In the genomic region with DNA sequence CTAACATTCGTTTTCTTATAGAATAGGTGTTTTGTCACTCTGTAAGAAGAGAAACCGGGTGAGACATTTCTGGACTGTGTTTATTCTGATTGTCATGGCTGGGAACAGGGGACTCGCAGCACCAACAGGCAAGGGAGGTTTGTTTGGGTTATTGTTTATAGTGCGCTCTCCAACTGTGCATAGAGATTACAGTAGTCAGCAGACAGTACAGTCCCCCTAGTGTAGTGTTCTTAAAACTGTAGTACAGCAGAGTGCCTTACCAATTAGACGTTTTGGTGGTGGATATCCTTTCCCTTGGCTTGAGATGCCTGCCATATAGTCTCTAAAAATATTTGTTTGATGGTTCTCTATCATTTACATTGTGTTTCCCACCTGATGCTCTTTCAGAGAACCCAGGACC, we compare ENCODE assay signal across 8 cellular contexts. TPM values are rescaled to one million over a fixed set of nuclear protein-coding genes. Genes with fewer than 3 reads are reported as not detected.
A peak's percentile ranks its signal among the peaks of the same experiment; 100 is the strongest.
DNase-seq lines count a peak whose midpoint lies in the region; ATAC-seq and TF ChIP-seq lines count a peak whose summit lies in the region.

No MANE protein-coding gene starts in this region.

- TF ChIP-seq POLR2A in gastroesophageal sphincter (IDR thresholded peaks at IDR 0.05) = no peak
- no peak for TF ChIP-seq POLR2A in uterus (IDR thresholded peaks at IDR 0.05)

- in situ Hi-C loops in GM13976 (cut with MboI; ENCODE audit: low sequenced_read_pairs, unreplicated experiment) = loop anchor here (25.0 kb wide), 1 partner anchor 247 kb away; no protein-coding TSS in a partner anchor

- no peaks in the 10 kb centered on the region for H3K9me3 ChIP-seq in PC-3 (ENCODE audit: low read length)
- no peaks in the 10 kb centered on the region for H3K9me3 ChIP-seq in gastroesophageal sphincter
- H3K9me3 ChIP-seq in uterus = no peaks in the 10 kb centered on the region

- H3K4me1 Mint-ChIP-seq in stimulated activated naive CD8-positive, alpha-beta T cell treated with anti-CD3 and anti-CD28 coated beads, Interleukin-15, Interleukin-2, amounts not matched to agents 100 ng/mL and 50 ng/mL, for 24 hours (ENCODE audit: low read depth) = peaks cover 5% of the 10 kb centered on the region
- H3K4me1 Mint-ChIP-seq in stimulated activated naive CD8-positive, alpha-beta T cell treated with anti-CD3 and anti-CD28 coated beads, Interleukin-15, amount 100 ng/mL, for 72 hours = peaks cover 16% of the 10 kb centered on the region

- H3K36me3 ChIP-seq in PC-3 (ENCODE audit: low read depth, low read length) (no peaks in the 10 kb centered on the region), gastroesophageal sphincter (no peaks in the 10 kb centered on the region), uterus (no peaks in the 10 kb centered on the region)

- no peak overlapping the region for H3K9ac ChIP-seq in PC-3 (ENCODE audit: low read length)

- POLR2A ChIA-PET in PC-3 (lab: Charles Lee; ENCODE audit: unreplicated experiment) = no interaction called here

- WGBS in gastroesophageal sphincter (ENCODE audit: low coverage in 1 of 2), 2 donors = 29 to 35% methylated on average over 3 to 4 of the region's 5 CpGs

- H4K20me1 ChIP-seq in PC-3 (ENCODE audit: low read length) = no peaks in the 10 kb centered on the region

- no peak for TF ChIP-seq EP300 in gastroesophageal sphincter (IDR thresholded peaks at IDR 0.05)

- peaks cover 69% of the 10 kb centered on the region for H3K27me3 Mint-ChIP-seq in stimulated activated naive CD8-positive, alpha-beta T cell treated with anti-CD3 and anti-CD28 coated beads, Interleukin-15, Interleukin-2, amounts not matched to agents 100 ng/mL and 50 ng/mL, for 24 hours
- H3K27me3 Mint-ChIP-seq in stimulated activated naive CD8-positive, alpha-beta T cell treated with anti-CD3 and anti-CD28 coated beads, Interleukin-15, amount 100 ng/mL, for 72 hours = peaks cover 80% of the 10 kb centered on the region

- peaks cover 88% of the 10 kb centered on the region for H3K27me3 ChIP-seq in PC-3 (ENCODE audit: low read length)
- no peaks in the 10 kb centered on the region for H3K27me3 ChIP-seq in gastroesophageal sphincter
- no peaks in the 10 kb centered on the region for H3K27me3 ChIP-seq in uterus

- peaks cover 4% of the 10 kb centered on the region; the same call in 1 of the 2 replicates for H3K4me1 ChIP-seq in PC-3 (ENCODE audit: insufficient read depth, low read length)
- peaks cover 0 to 32% (median 0%) of the 10 kb centered on the region in 3 donors for H3K4me1 ChIP-seq in gastroesophageal sphincter
- peaks cover 0 to 6% of the 10 kb centered on the region in 2 donors for H3K4me1 ChIP-seq in uterus

- H3K4me3 ChIP-seq in PC-3 (ENCODE audit: low read length) = no peak overlapping the region
- no peak overlapping the region for H3K4me3 ChIP-seq in gastroesophageal sphincter
- no peak overlapping the region for H3K4me3 ChIP-seq in uterus

- CTCF ChIA-PET in PC-3 (lab: Charles Lee) = interaction anchor here (1.3 kb wide), 1 partner anchor 250 kb away, joined by 3 read pairs; no protein-coding TSS in a partner anchor

- H3K36me3 Mint-ChIP-seq in stimulated activated naive CD8-positive, alpha-beta T cell treated with anti-CD3 and anti-CD28 coated beads, Interleukin-15, Interleukin-2, amounts not matched to agents 100 ng/mL and 50 ng/mL, for 24 hours (ENCODE audit: low read depth) = no peaks in the 10 kb centered on the region

- TF ChIP-seq CTCF in PC-3 (conservative IDR thresholded peaks at IDR 0.05; ENCODE audit: low read depth, low read length) (no peak), gastroesophageal sphincter (IDR thresholded peaks at IDR 0.05) (no peak), uterus (IDR thresholded peaks at IDR 0.05) (no peak), GM13976 (IDR thresholded peaks at IDR 0.05; ENCODE audit: borderline replicate concordance, control extremely low read depth, extremely low read depth, insufficient read depth, missing control alignments) (no peak)

- H3K27ac ChIP-seq in PC-3 (ENCODE audit: low read length) (no peak overlapping the region), gastroesophageal sphincter (peak overlapping the region in 3 of 4 donors; percentile 92 to 93 (median 92)), uterus (peak overlapping the region; percentile 81 to 85)

- no peaks in the 10 kb centered on the region for H3K79me2 ChIP-seq in PC-3 (ENCODE audit: low read length)

- no peak overlapping the region for H3K27ac Mint-ChIP-seq in stimulated activated naive CD8-positive, alpha-beta T cell treated with anti-CD3 and anti-CD28 coated beads, Interleukin-15, Interleukin-2, amounts not matched to agents 100 ng/mL and 50 ng/mL, for 24 hours
- H3K27ac Mint-ChIP-seq in stimulated activated naive CD8-positive, alpha-beta T cell treated with anti-CD3 and anti-CD28 coated beads, Interleukin-15, amount 100 ng/mL, for 72 hours = no peak overlapping the region

- no peak for ATAC-seq in stimulated activated naive CD8-positive, alpha-beta T cell treated with anti-CD3 and anti-CD28 coated beads, Interleukin-15, amount 100 ng/mL, for 72 hours
- peak; percentile 23; the same call in 1 of the 2 replicates for ATAC-seq in PC-3
- no peak for ATAC-seq in gastroesophageal sphincter

- no TSS peak for BruUV-seq in PC-3 (replicated peaks; lab: Mats Ljungman, UMichigan)

- H2AFZ ChIP-seq in PC-3 (ENCODE audit: low read length) = no peak overlapping the region

- no peaks in the 10 kb centered on the region for H3K9me3 Mint-ChIP-seq in stimulated activated naive CD8-positive, alpha-beta T cell treated with anti-CD3 and anti-CD28 coated beads, Interleukin-15, Interleukin-2, amounts not matched to agents 100 ng/mL and 50 ng/mL, for 24 hours
- H3K9me3 Mint-ChIP-seq in stimulated activated naive CD8-positive, alpha-beta T cell treated with anti-CD3 and anti-CD28 coated beads, Interleukin-15, amount 100 ng/mL, for 72 hours = no peaks in the 10 kb centered on the region

- no peaks in the 10 kb centered on the region for H3F3A ChIP-seq in PC-3 (ENCODE audit: low read length, unreplicated experiment)

- H3K4me2 ChIP-seq in PC-3 (ENCODE audit: low read length) = peak overlapping the region; percentile 97

- peak overlapping the region; percentile 87 for H3K4me3 Mint-ChIP-seq in stimulated activated naive CD8-positive, alpha-beta T cell treated with anti-CD3 and anti-CD28 coated beads, Interleukin-15, Interleukin-2, amounts not matched to agents 100 ng/mL and 50 ng/mL, for 24 hours
- H3K4me3 Mint-ChIP-seq in stimulated activated naive CD8-positive, alpha-beta T cell treated with anti-CD3 and anti-CD28 coated beads, Interleukin-15, amount 100 ng/mL, for 72 hours = no peak overlapping the region

- intact Hi-C loops in PC-3 (cut with micrococcal nuclease) (no loop called here), uterus (cut with DNase I; ENCODE audit: low total_unique reads) (loop anchor here (2.0 kb wide), 1 partner anchor 273 kb away; no protein-coding TSS in a partner anchor)

- no peak for DNase-seq in stimulated activated naive CD8-positive, alpha-beta T cell treated with anti-CD3 and anti-CD28 coated beads, Interleukin-15, amount 100 ng/mL, for 72 hours
- DNase-seq in PC-3 = no peak
- no peak for DNase-seq in uterus
- no peak for DNase-seq in SW 1271 (lab: John Stamatoyannopoulos, UW)
- no peak for DNase-seq in GM13976 (ENCODE audit: low spot score)
- DNase-seq in Ammon's horn (ENCODE audit: low spot score) = no peak

- H3K9me2 ChIP-seq in PC-3 (replicated peaks; ENCODE audit: low read length) = no peaks in the 10 kb centered on the region

RNA-seq across cellular contexts. Expression of gene RNF150, which starts 0.8 kb away (rescaled TPM):
- total RNA-seq in PC-3 (2014; rRNA removed) (0.55 and 0.58 TPM in 2 replicates), gastroesophageal sphincter (10 to 100 TPM; 36.5 to 70.5 (median 59.9) TPM), uterus (10 to 100 TPM in 3 of 4 donors, 1 to 10 TPM in 1; 9.7 to 58.2 (median 36.6) TPM)
